Comparison of ENCODE assay signal across 10 cellular contexts in the genomic region with DNA sequence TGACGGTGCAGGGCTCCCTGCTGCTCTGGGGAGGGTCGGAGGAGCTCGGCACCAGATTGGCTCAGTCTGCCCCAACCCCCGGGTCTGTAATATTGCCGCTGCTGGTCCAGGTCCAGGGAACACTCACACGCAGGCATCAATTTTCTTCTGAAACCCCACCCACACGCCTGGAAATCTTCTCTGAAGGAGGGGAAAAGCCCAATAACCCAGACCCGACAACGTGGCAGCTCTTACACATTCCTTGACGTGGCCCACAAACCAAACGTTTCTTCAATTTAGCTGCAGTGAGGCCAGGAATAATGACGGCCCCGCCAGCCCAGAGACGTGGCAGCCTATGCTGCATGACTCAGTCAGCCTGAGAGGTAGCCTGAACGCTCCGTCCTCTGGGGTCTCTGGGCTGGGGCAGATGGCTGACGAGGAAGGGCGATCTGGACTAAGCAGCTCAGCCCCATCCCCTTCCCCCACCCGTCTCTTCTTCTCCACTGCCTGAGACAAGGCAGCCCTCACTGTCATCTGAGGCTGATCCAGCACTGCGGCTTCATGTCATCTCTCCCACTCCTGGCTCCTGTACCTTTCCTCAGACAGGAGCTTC. TPM values are rescaled to one million over a fixed set of nuclear protein-coding genes. Genes with fewer than 3 reads are reported as not detected.
DNase-seq lines count a peak whose midpoint lies in the region; ATAC-seq and TF ChIP-seq lines count a peak whose summit lies in the region.
"Had no signal": no experiment of that assay in that cellular context is flagged by ENCODE, and none has a peak within 500 bp of the region (broad histone marks: within the 10 kb centered on the region; RNA-seq: fewer than 3 reads in every experiment).

No MANE protein-coding gene starts in this region.

- WGBS in mesodermal cell (ENCODE audit: insufficient coverage in 2 of 2), 2 experiments = 16 to 19% methylated on average over 14 to 15 of the region's 20 CpGs

- H3K4me3 Mint-ChIP-seq in activated CD4-positive, alpha-beta memory T cell treated with anti-CD3 and anti-CD28 coated beads for 36 hours = no peak overlapping the region
- no peak overlapping the region for H3K4me3 Mint-ChIP-seq in activated CD4-positive, alpha-beta memory T cell treated with anti-CD3 and anti-CD28 coated beads, Interleukin-2, amount 10 ng/mL, durations not matched to agents 7 days and 5 days
- no peak overlapping the region for H3K4me3 Mint-ChIP-seq in endothelial cell (ENCODE audit: unreplicated experiment)
- H3K4me3 Mint-ChIP-seq: B cell; effector memory CD8-positive, alpha-beta T cell had no signal

- no peaks in the 10 kb centered on the region for H3K27me3 ChIP-seq in upper lobe of right lung

- POLR2A ChIA-PET in activated CD4-positive, alpha-beta memory T cell treated with anti-CD3 and anti-CD28 coated beads for 36 hours (lab: Charles Lee) = no interaction called here
- POLR2A ChIA-PET in activated CD4-positive, alpha-beta memory T cell treated with anti-CD3 and anti-CD28 coated beads, Interleukin-2, amount 10 ng/mL, durations not matched to agents 7 days and 5 days (lab: Charles Lee) = no interaction called here

- H3K27ac Mint-ChIP-seq in activated CD4-positive, alpha-beta memory T cell treated with anti-CD3 and anti-CD28 coated beads for 36 hours = no peak overlapping the region
- no peak overlapping the region for H3K27ac Mint-ChIP-seq in activated CD4-positive, alpha-beta memory T cell treated with anti-CD3 and anti-CD28 coated beads, Interleukin-2, amount 10 ng/mL, durations not matched to agents 7 days and 5 days
- peak overlapping the region; percentile 48 for H3K27ac Mint-ChIP-seq in endothelial cell (ENCODE audit: unreplicated experiment)
- H3K27ac Mint-ChIP-seq: B cell; effector memory CD8-positive, alpha-beta T cell had no signal

- ATAC-seq in upper lobe of right lung = peak; percentile 61
- ATAC-seq: effector memory CD8-positive, alpha-beta T cell had no signal

- H3K9me3 ChIP-seq in mesodermal cell (ENCODE audit: control insufficient read depth, low read length) (no peaks in the 10 kb centered on the region), upper lobe of right lung (no peaks in the 10 kb centered on the region)

- peaks cover 6% of the 10 kb centered on the region for H3K27me3 Mint-ChIP-seq in activated CD4-positive, alpha-beta memory T cell treated with anti-CD3 and anti-CD28 coated beads for 36 hours
- peaks cover 6% of the 10 kb centered on the region for H3K27me3 Mint-ChIP-seq in activated CD4-positive, alpha-beta memory T cell treated with anti-CD3 and anti-CD28 coated beads, Interleukin-2, amount 10 ng/mL, durations not matched to agents 7 days and 5 days
- H3K27me3 Mint-ChIP-seq in endothelial cell (ENCODE audit: unreplicated experiment) = peaks cover 7% of the 10 kb centered on the region
- H3K27me3 Mint-ChIP-seq: B cell had no signal

- peak; percentile 10 for DNase-seq in activated CD4-positive, alpha-beta memory T cell treated with anti-CD3 and anti-CD28 coated beads for 36 hours
- no peak for DNase-seq in activated CD4-positive, alpha-beta memory T cell treated with anti-CD3 and anti-CD28 coated beads, Interleukin-2, amount 10 ng/mL, durations not matched to agents 7 days and 5 days
- DNase-seq in endothelial cell (ENCODE audit: low spot score) (no peak), upper lobe of right lung (no peak), UCSD-AML1 (lab: John Stamatoyannopoulos, UW; ENCODE audit: unreplicated experiment) (no peak), NCI-H1930 (lab: John Stamatoyannopoulos, UW) (no peak), NCI-H1417 treated with DMSO at 0.1 percent for 48 hours (lab: John Stamatoyannopoulos, UW) (no peak)
- DNase-seq: effector memory CD8-positive, alpha-beta T cell had no signal

- CTCF ChIA-PET in activated CD4-positive, alpha-beta memory T cell treated with anti-CD3 and anti-CD28 coated beads for 36 hours (lab: Charles Lee) = interaction anchor here (0.8 to 1.6 kb wide), 4 partner anchors 31 to 45 kb away, joined by 3 to 6 read pairs (median 3); no protein-coding TSS in a partner anchor
- CTCF ChIA-PET in activated CD4-positive, alpha-beta memory T cell treated with anti-CD3 and anti-CD28 coated beads, Interleukin-2, amount 10 ng/mL, durations not matched to agents 7 days and 5 days (lab: Charles Lee) = interaction anchor here (1.0 to 2.0 kb wide), 2 partner anchors 38 to 128 kb away, joined by 4 to 5 read pairs; no protein-coding TSS in a partner anchor

- intact Hi-C loops in activated CD4-positive, alpha-beta memory T cell treated with anti-CD3 and anti-CD28 coated beads for 36 hours (cut with micrococcal nuclease) = no loop called here
- intact Hi-C loops in upper lobe of right lung (cut with DNase I) = no loop called here

- H3K4me1 ChIP-seq in mesodermal cell (ENCODE audit: control insufficient read depth, insufficient read depth, low read length, poor library complexity, severe bottlenecking) (peaks cover 58% of the 10 kb centered on the region), upper lobe of right lung (peaks cover 5% of the 10 kb centered on the region)

- H3K4me3 ChIP-seq in mesodermal cell (ENCODE audit: extremely low read depth, insufficient read depth, low read length, poor library complexity, severe bottlenecking) (no peak overlapping the region), upper lobe of right lung (no peak overlapping the region)

- TF ChIP-seq CTCF in endothelial cell (IDR thresholded peaks at IDR 0.05; ENCODE audit: unreplicated experiment) (no peak), upper lobe of right lung (IDR thresholded peaks at IDR 0.05) (no peak)

- no peaks in the 10 kb centered on the region for H3K36me3 Mint-ChIP-seq in activated CD4-positive, alpha-beta memory T cell treated with anti-CD3 and anti-CD28 coated beads for 36 hours
- no peaks in the 10 kb centered on the region for H3K36me3 Mint-ChIP-seq in activated CD4-positive, alpha-beta memory T cell treated with anti-CD3 and anti-CD28 coated beads, Interleukin-2, amount 10 ng/mL, durations not matched to agents 7 days and 5 days (ENCODE audit: low read depth)
- no peaks in the 10 kb centered on the region for H3K36me3 Mint-ChIP-seq in endothelial cell (ENCODE audit: low read depth, unreplicated experiment)

- peaks cover 4% of the 10 kb centered on the region for H3K4me1 Mint-ChIP-seq in activated CD4-positive, alpha-beta memory T cell treated with anti-CD3 and anti-CD28 coated beads for 36 hours (ENCODE audit: low read depth)
- no peaks in the 10 kb centered on the region for H3K4me1 Mint-ChIP-seq in activated CD4-positive, alpha-beta memory T cell treated with anti-CD3 and anti-CD28 coated beads, Interleukin-2, amount 10 ng/mL, durations not matched to agents 7 days and 5 days
- peaks cover 7% of the 10 kb centered on the region for H3K4me1 Mint-ChIP-seq in endothelial cell (ENCODE audit: unreplicated experiment)

- no peaks in the 10 kb centered on the region for H3K36me3 ChIP-seq in mesodermal cell (ENCODE audit: control insufficient read depth, insufficient read depth, low read length)
- H3K36me3 ChIP-seq in upper lobe of right lung = no peaks in the 10 kb centered on the region

- H3K9me3 Mint-ChIP-seq in activated CD4-positive, alpha-beta memory T cell treated with anti-CD3 and anti-CD28 coated beads for 36 hours = no peaks in the 10 kb centered on the region
- H3K9me3 Mint-ChIP-seq in activated CD4-positive, alpha-beta memory T cell treated with anti-CD3 and anti-CD28 coated beads, Interleukin-2, amount 10 ng/mL, durations not matched to agents 7 days and 5 days = no peaks in the 10 kb centered on the region
- H3K9me3 Mint-ChIP-seq in endothelial cell (ENCODE audit: unreplicated experiment) = no peaks in the 10 kb centered on the region
- H3K9me3 Mint-ChIP-seq: effector memory CD8-positive, alpha-beta T cell had no signal

- peak overlapping the region; percentile 99 for H3K27ac ChIP-seq in mesodermal cell (ENCODE audit: low read depth, low read length, severe bottlenecking)
- H3K27ac ChIP-seq in upper lobe of right lung = peak overlapping the region; percentile 69

RNA-seq across cellular contexts. Expression of a gene that starts 9.9 kb away (rescaled TPM):
- not detected for total RNA-seq in activated CD4-positive, alpha-beta memory T cell treated with anti-CD3 and anti-CD28 coated beads for 36 hours
- under 1 TPM in 1 of 2 experiments, not detected in 1; 0.25 TPM for total RNA-seq in activated CD4-positive, alpha-beta memory T cell treated with anti-CD3 and anti-CD28 coated beads, Interleukin-2, amount 10 ng/mL, durations not matched to agents 7 days and 5 days
- total RNA-seq in endothelial cell (ENCODE audit: unreplicated experiment) (1,214 TPM), upper lobe of right lung (1,248 TPM)
- 2,112 TPM for polyA plus RNA-seq in mesodermal cell (2013, experiment 1 of 2)
- polyA plus RNA-seq in mesodermal cell (2013, experiment 2 of 2) = 2,024 TPM
- total RNA-seq: B cell had no signal

Comparison
In these comparisons a context has a peak if more than half of its experiments do, and no peak if none do; other contexts are left out.
1. RNA of a gene that starts 9.9 kb away (total RNA-seq): 1,248 TPM in upper lobe of right lung (single experiment) and 1,214 TPM in endothelial cell (single experiment); 0.25 TPM in activated CD4-positive, alpha-beta memory T cell treated with anti-CD3 and anti-CD28 coated beads, Interleukin-2, amount 10 ng/mL, durations not matched to agents 7 days and 5 days and not detected in activated CD4-positive, alpha-beta memory T cell treated with anti-CD3 and anti-CD28 coated beads for 36 hours; every median in the first group is over 100 times any median in the second.